ENCODE assay signal across 7 cellular contexts in genomic region chr4:101527186-101527585, GRCh38.
DNase-seq lines count a peak whose midpoint lies in the region; ATAC-seq, FAIRE-seq and TF ChIP-seq lines count a peak whose summit lies in the region.

No MANE protein-coding gene starts in this region.

- WGBS in sigmoid colon, 2 donors = 46 to 59% methylated on average over 2 of the region's 2 CpGs
- WGBS in HepG2 (ENCODE audit: low lambda C conversion rate) = 2% methylated on average over 2 of the region's 2 CpGs

- DNase-seq in activated naive CD4-positive, alpha-beta T cell treated with anti-CD3 and anti-CD28 coated beads, Interleukin-2, amount 50 U/mL, for 72 hours (ENCODE audit: low spot score in 2 of 2) = peak; percentile 47 to 66
- DNase-seq in stimulated activated CD8-positive, alpha-beta memory T cell treated with anti-CD3 and anti-CD28 coated beads, Interleukin-4, amount 100 ng/mL, for 24 hours (ENCODE audit: low read depth) = peak; percentile 44
- DNase-seq in HTR-8/SVneo (ENCODE audit: insufficient read length, low spot score) (no peak), sigmoid colon (no peak), HepG2 (ENCODE audit: low spot score) (no peak)

- no peak for TF ChIP-seq CTCF in KMS-11 (conservative IDR thresholded peaks at IDR 0.05; ENCODE audit: low read depth, low read length)
- TF ChIP-seq CTCF in sigmoid colon (IDR thresholded peaks at IDR 0.05) = no peak
- TF ChIP-seq CTCF in HepG2 (CRISPR knock-in tag; IDR thresholded peaks at IDR 0.05) = no peak

- H3K27me3 ChIP-seq in KMS-11 (ENCODE audit: insufficient read depth, low read depth) = no peaks in the 10 kb centered on the region
- H3K27me3 ChIP-seq in sigmoid colon = no peaks in the 10 kb centered on the region
- H3K27me3 ChIP-seq in HepG2 (ENCODE audit: control insufficient read depth in 1 of 2, insufficient read depth in 2 of 2, low read length in 2 of 2) = no peaks in the 10 kb centered on the region

- H3K27ac Mint-ChIP-seq in activated naive CD4-positive, alpha-beta T cell treated with anti-CD3 and anti-CD28 coated beads, Interleukin-2, amount 50 U/mL, for 72 hours = peak overlapping the region in 1 of 2 donors; percentile 13

- TF ChIP-seq EP300 in sigmoid colon (IDR thresholded peaks at IDR 0.05) = no peak
- no peak for TF ChIP-seq EP300 in HepG2 (IDR thresholded peaks at IDR 0.05; ENCODE audit: low read depth in 2 of 2, low read length in 2 of 2)
- no peak for TF ChIP-seq EP300 in HepG2 (CRISPR knock-in tag; IDR thresholded peaks at IDR 0.05; ENCODE audit: borderline replicate concordance)

- POLR2A ChIA-PET in HepG2 (lab: Yijun Ruan, JAX) = no interaction called here

- no peak for FAIRE-seq in HTR-8/SVneo (lab: Jason Lieb, UNC)
- FAIRE-seq in HepG2 (lab: Jason Lieb, UNC) = no peak

- no peaks in the 10 kb centered on the region for H3K9me3 ChIP-seq in sigmoid colon
- no peaks in the 10 kb centered on the region for H3K9me3 ChIP-seq in HepG2 (ENCODE audit: low read length)

- H3K4me3 ChIP-seq in KMS-11 (IDR thresholded peaks at IDR 0.05; ENCODE audit: insufficient read depth, low read depth, low read length) (no peak overlapping the region), sigmoid colon (no peak overlapping the region), HepG2 (replicated peaks in 1 of 3; ENCODE audit: insufficient read depth in 1 of 3, low read depth in 2 of 3, low read length in 3 of 3) (no peak overlapping the region)

- H3K36me3 ChIP-seq in KMS-11 (ENCODE audit: insufficient read depth) = no peaks in the 10 kb centered on the region
- no peaks in the 10 kb centered on the region for H3K36me3 ChIP-seq in sigmoid colon
- H3K36me3 ChIP-seq in HepG2 (replicated peaks in 1 of 2; ENCODE audit: control insufficient read depth in 1 of 2, insufficient read depth in 2 of 2, low read length in 2 of 2) = no peaks in the 10 kb centered on the region

- CTCF ChIA-PET in HepG2 (lab: Yijun Ruan, JAX; ENCODE audit: low intra/inter-chr PET ratio, low total read pairs) = no interaction called here

- H3K9me3 Mint-ChIP-seq in activated naive CD4-positive, alpha-beta T cell treated with anti-CD3 and anti-CD28 coated beads, Interleukin-2, amount 50 U/mL, for 72 hours = peaks cover 4 to 6% of the 10 kb centered on the region in 2 donors

- no peaks in the 10 kb centered on the region for H4K20me1 ChIP-seq in KMS-11 (ENCODE audit: insufficient read depth)
- no peaks in the 10 kb centered on the region for H4K20me1 ChIP-seq in HepG2 (ENCODE audit: insufficient read depth, low read length)

- H3K9ac ChIP-seq in KMS-11 (no peak overlapping the region), HepG2 (ENCODE audit: insufficient read depth, low read depth, low read length) (no peak overlapping the region)

- H3K4me2 ChIP-seq in KMS-11 = peak overlapping the region; percentile 65
- H3K4me2 ChIP-seq in HepG2 (ENCODE audit: low read depth, low read length) = no peak overlapping the region

- peak overlapping the region; percentile 13; the same call in 1 of the 2 replicates for H3K27ac ChIP-seq in KMS-11
- H3K27ac ChIP-seq in sigmoid colon = no peak overlapping the region
- H3K27ac ChIP-seq in HepG2 (ENCODE audit: extremely low read length, insufficient read depth, low read length) = no peak overlapping the region

- H3K36me3 Mint-ChIP-seq in activated naive CD4-positive, alpha-beta T cell treated with anti-CD3 and anti-CD28 coated beads, Interleukin-2, amount 50 U/mL, for 72 hours = peaks cover 7 to 16% of the 10 kb centered on the region in 2 donors

- no peak for TF ChIP-seq RAD21 in HepG2 (CRISPR knock-in tag; IDR thresholded peaks at IDR 0.05)

- ATAC-seq in GM21447 (IDR thresholded peaks at IDR 0.05; ENCODE audit: unreplicated experiment) (peak; percentile 99), HepG2 (no peak)
- ATAC-seq in activated naive CD4-positive, alpha-beta T cell treated with anti-CD3 and anti-CD28 coated beads, Interleukin-2, amount 50 U/mL, for 72 hours = peak; percentile 99 to 100

- H3K4me1 ChIP-seq in KMS-11 (ENCODE audit: low read depth, poor library complexity, severe bottlenecking) = peaks cover 31% of the 10 kb centered on the region
- H3K4me1 ChIP-seq in sigmoid colon = no peaks in the 10 kb centered on the region
- 0 out of 2 replicates have a peak, but pooled peaks cover 5% of the 10 kb centered on the region for H3K4me1 ChIP-seq in HepG2 (ENCODE audit: insufficient read depth, low read length)

- intact Hi-C loops in sigmoid colon (cut with DNase I) = no loop called here
- intact Hi-C loops in HepG2 (cut with micrococcal nuclease; ENCODE audit: unreplicated experiment) = no loop called here

- H3K79me2 ChIP-seq in KMS-11 (ENCODE audit: insufficient read depth, low read depth) (no peaks in the 10 kb centered on the region), HepG2 (ENCODE audit: insufficient read depth, low read length) (no peaks in the 10 kb centered on the region)

- in situ Hi-C loops in HepG2 (cut with HindIII; ENCODE audit: extremely low pct_ligation_motif_present, low pct_unique_long_range_greater_than_20kb) = no loop called here

- no peak for TF ChIP-seq POLR2A in sigmoid colon (IDR thresholded peaks at IDR 0.05)
- no peak for TF ChIP-seq POLR2A in HepG2 (IDR thresholded peaks at IDR 0.05; ENCODE audit: insufficient read depth in 1 of 2, low read depth in 2 of 2, low read length in 2 of 2)

- H2AFZ ChIP-seq in KMS-11 (ENCODE audit: low read depth) (no peak overlapping the region), HepG2 (ENCODE audit: low read length) (no peak overlapping the region)

- BruUV-seq in HepG2 (replicated peaks; lab: Mats Ljungman, UMichigan) = no TSS peak

TF ChIP-seq in HepG2, 621 proteins besides CTCF, POLR2A, EP300 and RAD21:
- TF ChIP-seq ZBTB7A (CRISPR knock-in tag; IDR thresholded peaks at IDR 0.05) = no peak
- TF ChIP-seq IRX3 (CRISPR knock-in tag; IDR thresholded peaks at IDR 0.05; ENCODE audit: borderline replicate concordance, low read depth) = no peak
- no peak for TF ChIP-seq NBN (conservative IDR thresholded peaks at IDR 0.05)
- TF ChIP-seq HIC2 (CRISPR knock-in tag; IDR thresholded peaks at IDR 0.05; ENCODE audit: low read depth) = no peak
- TF ChIP-seq CCDC6 (CRISPR knock-in tag; IDR thresholded peaks at IDR 0.05) = no peak

Comparison
In these comparisons a context has a peak if more than half of its experiments do, and no peak if none do; other contexts are left out.
1. DNase-seq: peak in activated naive CD4-positive, alpha-beta T cell treated with anti-CD3 and anti-CD28 coated beads, Interleukin-2, amount 50 U/mL, for 72 hours (2 of 2) and stimulated activated CD8-positive, alpha-beta memory T cell treated with anti-CD3 and anti-CD28 coated beads, Interleukin-4, amount 100 ng/mL, for 24 hours (single experiment); none in HTR-8/SVneo (single experiment), sigmoid colon (single experiment) and HepG2 (single experiment).